In genomic region chr13:41693434-41693833, GRCh38 we compare ENCODE assay signal across 20 cellular contexts.
DNase-seq lines count a peak whose midpoint lies in the region; ATAC-seq, FAIRE-seq and TF ChIP-seq lines count a peak whose summit lies in the region.
"Had no signal": no experiment of that assay in that cellular context is flagged by ENCODE, and none has a peak within 500 bp of the region (broad histone marks: within the 10 kb centered on the region; RNA-seq: fewer than 3 reads in every experiment).

No MANE protein-coding gene starts in this region.

- TF ChIP-seq CTCF in HEK293 (tag by site-specific recombination; IDR thresholded peaks at IDR 0.05) (no peak), bronchial epithelial cell (IDR thresholded peaks at IDR 0.05; ENCODE audit: insufficient read depth, low read length, severe bottlenecking) (no peak)

- H3K36me3 ChIP-seq in HEK293 (ENCODE audit: control insufficient read depth in 2 of 2, insufficient read depth in 1 of 2, low read length in 2 of 2): peaks cover 0 to 2% of the 10 kb centered on the region in 2 experiments; a peak in 1 of 3 replicates
- H3K36me3 ChIP-seq in bronchial epithelial cell (ENCODE audit: control insufficient read depth, insufficient read depth, low read length): peaks cover 1% of the 10 kb centered on the region
- H3K36me3 ChIP-seq: MG63 had no signal

- H3K4me1 ChIP-seq in HEK293 (ENCODE audit: control insufficient read depth, insufficient read depth, low read length): peaks cover 9% of the 10 kb centered on the region

- ATAC-seq in HG02970 (IDR thresholded peaks at IDR 0.05; ENCODE audit: low FRiP score, unreplicated experiment): no peak
- ATAC-seq: CD8-positive, alpha-beta T cell; GM12878 had no signal

- no peak overlapping the region for H3K27ac ChIP-seq in HEK293 (ENCODE audit: extremely low read depth, low read depth, low read length)
- H3K27ac ChIP-seq: PC-9, SJCRH30 had no signal

- CTCF ChIA-PET in HEK293 (lab: Yijun Ruan, JAX): interaction anchor here (0.5 kb wide), 1 partner anchor 1068 kb away, joined by 3 read pairs; no protein-coding TSS in a partner anchor

- POLR2A ChIA-PET in HEK293 (lab: Yijun Ruan, JAX): no interaction called here

- DNase-seq in bronchial epithelial cell (ENCODE audit: low read depth) (peak; percentile 32), germinal center (ENCODE audit: low spot score) (no peak), HPDE6-E6E7 (ENCODE audit: extremely low spot score) (no peak), COLO829 (ENCODE audit: low spot score) (no peak)
- DNase-seq: CD8-positive, alpha-beta T cell; DMS79 treated with DMSO at 0.1 percent for 48 hours; GDM1; MG63; NCI-H1092; NCI-H2081 treated with DMSO at 0.1 percent for 48 hours; NCI-H510A; NCI-H82; PC-9; SJCRH30 had no signal

- H3K9me3 ChIP-seq in HEK293 (ENCODE audit: control insufficient read depth, insufficient read depth, low read depth, low read length): no peaks in the 10 kb centered on the region
- H3K9me3 ChIP-seq: MG63, SJCRH30 had no signal

- H3K4me3 ChIP-seq in HEK293 (ENCODE audit: low read depth, low read length): no peak overlapping the region
- no peak overlapping the region for H3K4me3 ChIP-seq in bronchial epithelial cell (ENCODE audit: low read depth, low read length)
- H3K4me3 ChIP-seq: GM12878, MG63, PC-9, SJCRH30 had no signal

- no peaks in the 10 kb centered on the region for H3K27me3 ChIP-seq in bronchial epithelial cell (ENCODE audit: control insufficient read depth, insufficient read depth, low read length)
- H3K27me3 ChIP-seq: MG63, SJCRH30 had no signal

- no peak for FAIRE-seq in bronchial epithelial cell (lab: Jason Lieb, UNC)
- peak; percentile 76 for FAIRE-seq in islet of Langerhans (lab: Jason Lieb, UNC)
- FAIRE-seq: D721Med, GM12878, H1 had no signal

TF ChIP-seq in HEK293, 187 proteins besides CTCF, POLR2A, EP300 and RAD21:
- no peak for TF ChIP-seq ZNF121 (tag by site-specific recombination; IDR thresholded peaks at IDR 0.05)
- TF ChIP-seq RBAK (tag by site-specific recombination; IDR thresholded peaks at IDR 0.05): no peak
- peak; percentile 58; the same call in 1 of the 2 replicates for TF ChIP-seq ATF2 (tag by site-specific recombination; IDR thresholded peaks at IDR 0.05; ENCODE audit: low read depth)
- no peak for TF ChIP-seq ZNF155 (tag by site-specific recombination; IDR thresholded peaks at IDR 0.05)
- TF ChIP-seq ZNF221 (tag by site-specific recombination; IDR thresholded peaks at IDR 0.05; ENCODE audit: borderline replicate concordance): no peak
- no peak for TF ChIP-seq ZNF596 (tag by site-specific recombination; IDR thresholded peaks at IDR 0.05)
- TF ChIP-seq ZNF629 (tag by site-specific recombination; IDR thresholded peaks at IDR 0.05): 0 out of 2 replicates have a peak, but pooled peaks have one; percentile 10
- no peak for TF ChIP-seq SP2 (tag by site-specific recombination; IDR thresholded peaks at IDR 0.05)
- no peak for TF ChIP-seq MEIS1 (CRISPR knock-in tag; IDR thresholded peaks at IDR 0.05; ENCODE audit: borderline replicate concordance)
- no peak for TF ChIP-seq ELK4 (IDR thresholded peaks at IDR 0.05; ENCODE audit: borderline replicate concordance, low read depth, low read length)
- TF ChIP-seq PRDM6 (tag by site-specific recombination; IDR thresholded peaks at IDR 0.05): peak; percentile 50; the same call in 1 of the 2 replicates
